Comparison of ENCODE assay signal across 14 cellular contexts in the genomic region with DNA sequence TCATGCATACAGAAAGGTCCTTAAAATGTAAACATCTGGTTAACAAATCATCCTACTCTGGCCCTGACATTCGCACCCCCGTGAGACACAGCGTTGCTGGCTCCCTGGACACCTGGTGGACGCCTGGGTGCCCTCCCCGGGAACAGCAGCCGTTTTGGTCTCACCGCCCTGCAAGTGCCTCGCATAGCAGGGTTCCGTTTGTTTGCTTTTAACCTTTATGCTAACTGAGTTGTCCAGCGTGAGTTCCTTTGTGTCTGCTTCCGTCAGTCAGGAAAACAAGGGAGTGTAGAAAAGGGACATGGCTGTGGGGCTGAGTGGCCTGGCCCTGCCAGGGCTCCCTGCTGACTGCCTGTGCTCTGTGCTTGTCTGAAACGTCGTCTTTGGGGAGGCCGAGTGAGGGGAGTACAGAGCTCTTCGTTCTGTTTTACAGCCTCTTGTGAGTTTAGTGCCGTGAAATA.
DNase-seq lines count a peak whose midpoint lies in the region; TF ChIP-seq lines count a peak whose summit lies in the region.
"Had no signal": no experiment of that assay in that cellular context is flagged by ENCODE, and none has a peak within 500 bp of the region (broad histone marks: within the 10 kb centered on the region; RNA-seq: fewer than 3 reads in every experiment).

No MANE protein-coding gene starts in this region.

- H3K36me3 Mint-ChIP-seq in neural progenitor cell = peaks cover 34% of the 10 kb centered on the region

- H3K9me3 ChIP-seq in neural progenitor cell (ENCODE audit: low read depth) = no peaks in the 10 kb centered on the region
- H3K9me3 ChIP-seq: testis had no signal

- H3K4me3 Mint-ChIP-seq in neural progenitor cell = no peak overlapping the region
- H3K4me3 Mint-ChIP-seq: activated CD4-positive, alpha-beta T cell treated with anti-CD3 and anti-CD28 coated beads, Interleukin-2, amount 10 ng/mL, durations not matched to agents 24 days and 14 days; CD8-positive, alpha-beta memory T cell had no signal

- H3K27ac Mint-ChIP-seq in neural progenitor cell = peak overlapping the region; percentile 94

- H3K9ac ChIP-seq in neural progenitor cell = no peak overlapping the region

- no peak overlapping the region for H3K27ac ChIP-seq in neural progenitor cell
- H3K27ac ChIP-seq: testis had no signal

- peaks cover 6% of the 10 kb centered on the region for H3K79me2 ChIP-seq in neural progenitor cell (ENCODE audit: low read depth)

- H3K4me3 ChIP-seq in H7 (ENCODE audit: insufficient read depth, low read depth, low read length) (no peak overlapping the region), neural progenitor cell (no peak overlapping the region)
- H3K4me3 ChIP-seq: testis had no signal

- H3K27me3 ChIP-seq in H7 (ENCODE audit: control insufficient read depth, insufficient read depth, low read length) (no peaks in the 10 kb centered on the region), neural progenitor cell (no peaks in the 10 kb centered on the region)
- H3K27me3 ChIP-seq: testis had no signal

- H3K4me2 ChIP-seq in neural progenitor cell = peak overlapping the region; percentile 24

- peaks cover 51% of the 10 kb centered on the region for H4K20me1 ChIP-seq in neural progenitor cell (ENCODE audit: low read depth)

- peaks cover 11% of the 10 kb centered on the region for H3K4me1 ChIP-seq in neural progenitor cell

- DNase-seq in H7 = peak; percentile 78
- DNase-seq in NCI-H2081 (lab: John Stamatoyannopoulos, UW) = peak; percentile 73 to 90
- DNase-seq in cerebellum (ENCODE audit: low spot score) = peak; percentile 20
- peak; percentile 56 for DNase-seq in neural progenitor cell (ENCODE audit: low spot score)
- no peak for DNase-seq in GF-D8 (lab: John Stamatoyannopoulos, UW)
- no peak for DNase-seq in COLO829 (ENCODE audit: low spot score)
- DNase-seq in effector CD4-positive, alpha-beta T cell = no peak
- no peak for DNase-seq in T-helper 2 cell
- DNase-seq: activated CD4-positive, alpha-beta T cell treated with anti-CD3 and anti-CD28 coated beads, Interleukin-2, amount 10 ng/mL, durations not matched to agents 24 days and 14 days; activated effector memory CD4-positive, alpha-beta T cell treated with Interleukin-2 at 50 U/mL for 16 hours; CD8-positive, alpha-beta memory T cell; MV-4-11; SW 1271; testis had no signal

- H3K36me3 ChIP-seq in H7 (replicated peaks; ENCODE audit: control insufficient read depth, insufficient read depth, low read length) (peaks cover 15% of the 10 kb centered on the region), neural progenitor cell (no peaks in the 10 kb centered on the region)

- TF ChIP-seq CTCF in neural progenitor cell (IDR thresholded peaks at IDR 0.05) = peak; percentile 16

- H3K4me1 Mint-ChIP-seq in neural progenitor cell = peaks cover 22% of the 10 kb centered on the region

- peaks cover 2% of the 10 kb centered on the region for H3K27me3 Mint-ChIP-seq in neural progenitor cell (ENCODE audit: insufficient read depth, low read depth)
- H3K27me3 Mint-ChIP-seq: activated CD4-positive, alpha-beta T cell treated with anti-CD3 and anti-CD28 coated beads, Interleukin-2, amount 10 ng/mL, durations not matched to agents 24 days and 14 days had no signal

- no peak overlapping the region for H2AFZ ChIP-seq in neural progenitor cell (replicated peaks)

- no peaks in the 10 kb centered on the region for H3K9me3 Mint-ChIP-seq in neural progenitor cell
- H3K9me3 Mint-ChIP-seq: activated CD4-positive, alpha-beta T cell treated with anti-CD3 and anti-CD28 coated beads, Interleukin-2, amount 10 ng/mL, durations not matched to agents 24 days and 14 days; CD8-positive, alpha-beta memory T cell had no signal

- peaks cover 7% of the 10 kb centered on the region for H3F3A ChIP-seq in neural progenitor cell (ENCODE audit: low read depth)

Comparison
In these comparisons a context has a peak if more than half of its experiments do, and no peak if none do; other contexts are left out.
1. DNase-seq: peak in H7 (single experiment), NCI-H2081 (2 of 2), cerebellum (single experiment) and neural progenitor cell (single experiment); none in GF-D8 (single experiment), COLO829 (single experiment), effector CD4-positive, alpha-beta T cell (single experiment) and T-helper 2 cell (0 of 5).